ENCODE assay signal across 25 cellular contexts in genomic region chr20:24862186-24862585, GRCh38.
"Had no signal": no experiment of that assay in that cellular context is flagged by ENCODE, and none has a peak within 500 bp of the region (broad histone marks: within the 10 kb centered on the region; RNA-seq: fewer than 3 reads in every experiment).

No MANE protein-coding gene starts in this region.

- H3K9me3 ChIP-seq: suprapubic skin, testis, thyroid gland, upper lobe of right lung, uterus, vagina had no signal

- H3K27me3 ChIP-seq: stomach, suprapubic skin, testis, thyroid gland, tibial nerve, transverse colon, upper lobe of left lung, upper lobe of right lung, uterus, vagina had no signal

- H3K27ac ChIP-seq: stomach, suprapubic skin, testis, thoracic aorta, thyroid gland, tibial artery, tibial nerve, transverse colon, upper lobe of left lung, upper lobe of right lung, uterus, vagina had no signal

- ATAC-seq: stimulated activated effector memory CD8-positive, alpha-beta T cell treated with anti-CD3 and anti-CD28 coated beads, Interleukin-12 subunit alpha, Interleukin-12 subunit beta, amount 100 ng/mL, for 72 hours; stimulated activated memory B cell treated with anti-CD40 and anti-IgM and Interleukin-4, amounts not matched to agents 10 μg/mL and 1 μg/mL and 100 μg/mL, for 72 hours; stimulated activated naive B cell treated with anti-CD40 and anti-IgM and Interleukin-4, amounts not matched to agents 10 μg/mL and 1 μg/mL and 100 μg/mL, for 72 hours; stimulated activated naive CD8-positive, alpha-beta T cell treated with anti-CD3 and anti-CD28 coated beads, Interleukin-15, amount 100 ng/mL, for 72 hours; stimulated activated naive CD8-positive, alpha-beta T cell treated with anti-CD3 and anti-CD28 coated beads, Interleukin-15, Interleukin-2, amounts not matched to agents 100 U/mL and 50 U/mL, for 24 hours; upper lobe of right lung had no signal

- H3K4me1 ChIP-seq: stomach, suprapubic skin, testis, thyroid gland, tibial artery, tibial nerve, transverse colon, upper lobe of left lung, upper lobe of right lung, uterus, vagina had no signal

- H3K36me3 ChIP-seq: stomach, suprapubic skin, thoracic aorta, thyroid gland, tibial artery, tibial nerve, transverse colon, upper lobe of left lung, upper lobe of right lung, uterus, vagina had no signal

- DNase-seq: stimulated activated CD4-positive, alpha-beta T cell treated with anti-CD3 and anti-CD28 coated beads, Interleukin-2, amount 100 ng/mL, for 48 hours; stimulated activated CD4-positive, alpha-beta T cell treated with anti-CD3 and anti-CD28 coated beads, Interleukin-4, amount 100 ng/mL, for 1 hour; stimulated activated CD4-positive, alpha-beta T cell treated with anti-CD3 and anti-CD28 coated beads, Interleukin-4, amount 100 ng/mL, for 24 hours; stimulated activated CD4-positive, alpha-beta T cell treated with anti-CD3 and anti-CD28 coated beads, Interleukin-4, amount 100 ng/mL, for 4 hours; stimulated activated CD8-positive, alpha-beta memory T cell treated with anti-CD3 and anti-CD28 coated beads, Interleukin-4, amount 100 ng/mL, for 48 hours; stimulated activated naive B cell treated with anti-CD40 and anti-IgM and Interleukin-4, amounts not matched to agents 10 μg/mL and 1 μg/mL and 100 μg/mL, for 72 hours; stimulated activated naive CD4-positive, alpha-beta T cell; stimulated activated naive CD4-positive, alpha-beta T cell treated with Interleukin-2 at 50 U/mL for 16 hours; stimulated activated naive CD8-positive, alpha-beta T cell treated with anti-CD3 and anti-CD28 coated beads, Interleukin-15, amount 100 ng/mL, for 72 hours; stimulated activated naive CD8-positive, alpha-beta T cell treated with anti-CD3 and anti-CD28 coated beads, Interleukin-15, Interleukin-2, amounts not matched to agents 100 U/mL and 50 U/mL, for 24 hours; stomach; substantia nigra; testis; thyroid gland; tibial artery; transverse colon; upper lobe of right lung; uterus had no signal

- H3K4me3 ChIP-seq: stomach, suprapubic skin, testis, thoracic aorta, thyroid gland, tibial artery, tibial nerve, transverse colon, upper lobe of left lung, upper lobe of right lung, uterus, vagina had no signal
